ENCODE assay signal across 8 cellular contexts in genomic region chr19:5578094-5578846, GRCh38. TPM values are rescaled to one million over a fixed set of nuclear protein-coding genes. Genes with fewer than 3 reads are reported as not detected.
DNase-seq lines count a peak whose midpoint lies in the region; ATAC-seq, FAIRE-seq and TF ChIP-seq lines count a peak whose summit lies in the region.

No MANE protein-coding gene starts in this region.

- no peak for ATAC-seq in HG03354 (IDR thresholded peaks at IDR 0.05; ENCODE audit: poor library complexity, severe bottlenecking, unreplicated experiment)

- peak overlapping the region; percentile 66 to 76 for H3K27ac ChIP-seq in mucosa of rectum (ENCODE audit: low read depth in 2 of 2, low read length in 2 of 2)

- FAIRE-seq in GM19239 (lab: Jason Lieb, UNC) = no peak

- TF ChIP-seq CTCF in endothelial cell (IDR thresholded peaks at IDR 0.05; ENCODE audit: unreplicated experiment) = peak; percentile 95

- H3K27ac Mint-ChIP-seq in endothelial cell (ENCODE audit: unreplicated experiment) = no peak overlapping the region

- no peaks in the 10 kb centered on the region for H3K27me3 ChIP-seq in mucosa of rectum (ENCODE audit: control insufficient read depth in 2 of 2, insufficient read depth in 2 of 2, low read length in 2 of 2)

- peak overlapping the region; percentile 24 to 51 for H3K4me3 ChIP-seq in mucosa of rectum (ENCODE audit: low read length in 2 of 2)

- no peaks in the 10 kb centered on the region for H3K9me3 ChIP-seq in mucosa of rectum (ENCODE audit: control insufficient read depth in 2 of 2, low read length in 2 of 2)

- peaks cover 7% of the 10 kb centered on the region for H3K36me3 Mint-ChIP-seq in endothelial cell (ENCODE audit: low read depth, unreplicated experiment)

- H3K4me1 ChIP-seq in mucosa of rectum (ENCODE audit: control insufficient read depth in 2 of 2, insufficient read depth in 2 of 2, low read length in 2 of 2) = peaks cover 8 to 9% of the 10 kb centered on the region in 2 donors

- no peak overlapping the region for H3K4me3 Mint-ChIP-seq in endothelial cell (ENCODE audit: unreplicated experiment)

- no peaks in the 10 kb centered on the region for H3K9me3 Mint-ChIP-seq in endothelial cell (ENCODE audit: unreplicated experiment)

- peak overlapping the region; percentile 17 to 73 for H3K9ac ChIP-seq in mucosa of rectum (ENCODE audit: low read depth in 1 of 2, low read length in 2 of 2)

- H3K4me1 Mint-ChIP-seq in endothelial cell (ENCODE audit: unreplicated experiment) = peaks cover 3% of the 10 kb centered on the region

- no peaks in the 10 kb centered on the region for H3K36me3 ChIP-seq in mucosa of rectum (ENCODE audit: control insufficient read depth in 2 of 2, insufficient read depth in 2 of 2, low read length in 2 of 2)

- H3K27me3 Mint-ChIP-seq in endothelial cell (ENCODE audit: unreplicated experiment) = peaks cover 1% of the 10 kb centered on the region

- DNase-seq in AG08395 (ENCODE audit: low spot score) (peak; percentile 90), GM19239 (ENCODE audit: insufficient read length, low spot score) (peak; percentile 89), NOMO-1 treated with DMSO at 0.1 percent for 48 hours (lab: John Stamatoyannopoulos, UW; ENCODE audit: unreplicated experiment) (peak; percentile 61), endothelial cell (ENCODE audit: low spot score) (peak; percentile 83)
- DNase-seq in activated CD8-positive, alpha-beta memory T cell treated with anti-CD3 and anti-CD28 coated beads for 4 hours (ENCODE audit: low read depth in 2 of 2) = peak; percentile 42
- DNase-seq in stimulated activated CD8-positive, alpha-beta memory T cell treated with anti-CD3 and anti-CD28 coated beads, Interleukin-7, amount 100 ng/mL, for 1 hour (ENCODE audit: low read depth in 2 of 2) = peak; percentile 49 to 53

RNA-seq across cellular contexts. Expression of gene TINCR, which starts 10.5 kb away (rescaled TPM):
- 0.33 TPM for total RNA-seq in endothelial cell (ENCODE audit: unreplicated experiment)

RNA-seq across cellular contexts. Expression of gene SAFB2, which starts 44.3 kb away (rescaled TPM):
- total RNA-seq in endothelial cell (ENCODE audit: unreplicated experiment) = 85.5 TPM

RNA-seq across cellular contexts. Expression of gene SAFB, which starts 44.6 kb away (rescaled TPM):
- 113 TPM for total RNA-seq in endothelial cell (ENCODE audit: unreplicated experiment)
